8 cellular contexts compared by ENCODE assay signal in the genomic region with DNA sequence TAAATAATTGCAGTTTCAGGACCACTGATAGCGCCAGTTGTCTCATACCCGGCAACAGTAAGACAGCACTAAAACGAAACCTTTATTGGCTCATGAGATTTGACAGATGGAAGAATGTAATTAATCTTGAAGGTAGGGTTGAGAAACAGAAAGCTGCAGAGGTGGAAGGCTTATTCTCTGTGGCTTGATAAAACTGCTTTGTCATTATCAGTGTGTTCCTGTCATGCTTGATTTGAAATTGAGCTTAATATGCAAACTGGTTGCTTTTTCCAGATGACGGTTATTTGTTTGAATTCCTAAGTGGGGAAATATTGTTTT. TPM values are rescaled to one million over a fixed set of nuclear protein-coding genes. Genes with fewer than 3 reads are reported as not detected.
DNase-seq lines count a peak whose midpoint lies in the region; FAIRE-seq lines count a peak whose summit lies in the region.

No MANE protein-coding gene starts in this region.

- no peak overlapping the region for H3K14ac ChIP-seq in neuronal stem cell (ENCODE audit: low read length)

- no peak overlapping the region for H2AK5ac ChIP-seq in mesendoderm (ENCODE audit: low read length)
- H2AK5ac ChIP-seq in neuronal stem cell (ENCODE audit: low read depth, low read length): no peak overlapping the region

- H3K4me3 ChIP-seq in GM23248 (peak overlapping the region; percentile 87), mesendoderm (ENCODE audit: low read length) (no peak overlapping the region), neuronal stem cell (ENCODE audit: low read length in 2 of 2) (peak overlapping the region in 1 of 2 donors; percentile 77)

- H3K27me3 ChIP-seq in GM23248 (replicated peaks; ENCODE audit: insufficient read depth) (no peaks in the 10 kb centered on the region), mesendoderm (ENCODE audit: insufficient read depth, low read length, poor library complexity) (no peaks in the 10 kb centered on the region), neuronal stem cell (ENCODE audit: control insufficient read depth in 3 of 3, insufficient read depth in 3 of 3, low read depth in 1 of 3, low read length in 3 of 3) (no peaks in the 10 kb centered on the region)

- H3K79me2 ChIP-seq in GM23248 (ENCODE audit: insufficient read depth) (peaks cover 40% of the 10 kb centered on the region), mesendoderm (ENCODE audit: control insufficient read depth, insufficient read depth, low read length) (no peaks in the 10 kb centered on the region)

- in situ Hi-C loops in GM23248 (cut with MboI): no loop called here

- H3K18ac ChIP-seq in mesendoderm (ENCODE audit: low read length) (no peak overlapping the region), neuronal stem cell (ENCODE audit: low read length) (no peak overlapping the region)

- DNase-seq in AG08395 (ENCODE audit: low spot score): peak; percentile 42
- DNase-seq in GM23248: peak; percentile 76
- peak; percentile 64 for DNase-seq in RPMI7951 (ENCODE audit: low read depth)
- DNase-seq in dedifferentiated amniotic fluid mesenchymal stem cell (ENCODE audit: extremely low spot score): peak; percentile 23
- DNase-seq in mesendoderm: peak; percentile 13
- DNase-seq in urothelium cell line (ENCODE audit: low spot score): peak; percentile 40
- DNase-seq in NCI-H1092 treated with DMSO at 0.1 percent for 48 hours (lab: John Stamatoyannopoulos, UW): no peak
- DNase-seq in neuronal stem cell (ENCODE audit: low spot score): no peak

- H3K4me1 ChIP-seq in GM23248 (ENCODE audit: insufficient read depth): peaks cover 26% of the 10 kb centered on the region
- H3K4me1 ChIP-seq in mesendoderm (ENCODE audit: control insufficient read depth, low read depth, low read length): no peaks in the 10 kb centered on the region
- H3K4me1 ChIP-seq in neuronal stem cell (ENCODE audit: control insufficient read depth in 2 of 2, insufficient read depth in 1 of 2, low read depth in 1 of 2, low read length in 2 of 2): peaks cover 6 to 14% of the 10 kb centered on the region in 2 donors

- H2BK15ac ChIP-seq in mesendoderm (replicated peaks; ENCODE audit: low read depth): no peak overlapping the region
- no peak overlapping the region for H2BK15ac ChIP-seq in neuronal stem cell (ENCODE audit: low read length)

- no peaks in the 10 kb centered on the region for H3K9me2 ChIP-seq in GM23248 (ENCODE audit: insufficient read depth)

- H3K23ac ChIP-seq in mesendoderm (ENCODE audit: low read length) (no peak overlapping the region), neuronal stem cell (ENCODE audit: low read depth, low read length, poor library complexity) (no peak overlapping the region)

- no peak overlapping the region for H3K56ac ChIP-seq in mesendoderm (ENCODE audit: low read length)

- H3K9ac ChIP-seq in GM23248 (peak overlapping the region; percentile 76), mesendoderm (ENCODE audit: low read length) (no peak overlapping the region), neuronal stem cell (ENCODE audit: low read depth, low read length, poor library complexity) (no peak overlapping the region)

- H4K20me1 ChIP-seq in GM23248 (ENCODE audit: insufficient read depth): no peaks in the 10 kb centered on the region

- peaks cover 46% of the 10 kb centered on the region for H3F3A ChIP-seq in GM23248 (ENCODE audit: insufficient read depth)

- H2BK120ac ChIP-seq in mesendoderm (ENCODE audit: low read depth, low read length) (no peak overlapping the region), neuronal stem cell (ENCODE audit: low read depth, low read length) (no peak overlapping the region)

- H3K27ac ChIP-seq in GM23248 (peak overlapping the region; percentile 74), mesendoderm (ENCODE audit: low read depth, low read length) (no peak overlapping the region), neuronal stem cell (replicated peaks; ENCODE audit: low read length) (no peak overlapping the region)

- no peak overlapping the region for H4K91ac ChIP-seq in neuronal stem cell (ENCODE audit: low read depth, low read length, poor library complexity)

- no peaks in the 10 kb centered on the region for H3K9me3 ChIP-seq in GM23248 (ENCODE audit: low read depth)
- no peaks in the 10 kb centered on the region for H3K9me3 ChIP-seq in neuronal stem cell (replicated peaks in 1 of 2; ENCODE audit: control insufficient read depth in 2 of 2, insufficient read depth in 1 of 2, low read depth in 1 of 2, low read length in 2 of 2)

- no peak overlapping the region for H3K4ac ChIP-seq in mesendoderm (ENCODE audit: low read depth, low read length)
- H3K4ac ChIP-seq in neuronal stem cell (ENCODE audit: low read length): no peak overlapping the region

- H4K5ac ChIP-seq in mesendoderm (ENCODE audit: low read length): no peak overlapping the region

- H2BK12ac ChIP-seq in neuronal stem cell (ENCODE audit: low read length): no peak overlapping the region

- H3K4me2 ChIP-seq in GM23248 (ENCODE audit: unreplicated experiment): peak overlapping the region; percentile 97
- H3K4me2 ChIP-seq in mesendoderm (ENCODE audit: low read length): no peak overlapping the region
- H3K4me2 ChIP-seq in neuronal stem cell (ENCODE audit: insufficient read depth, low read length, poor library complexity, severe bottlenecking): no peak overlapping the region

- H3K79me1 ChIP-seq in mesendoderm (ENCODE audit: low read length) (peaks cover 2% of the 10 kb centered on the region), neuronal stem cell (ENCODE audit: low read depth, low read length) (no peaks in the 10 kb centered on the region)

- 3% methylated on average over 4 of the region's 4 CpGs for WGBS in GM23248 (ENCODE audit: low coverage in 1 of 2, low lambda C conversion rate in 2 of 2, missing lambda C conversion rate in 2 of 2), 2 experiments
- no CpG with 5 or more reads among the region's 4 CpGs for WGBS in mesendoderm (ENCODE audit: extremely low coverage, insufficient coverage, low lambda C conversion rate)
- WGBS in neuronal stem cell (ENCODE audit: extremely low coverage in 2 of 2, insufficient read length in 2 of 2, insufficient replicate concordance in 1 of 2), 2 donors: no CpG with 5 or more reads among the region's 4 CpGs

- H3K36me3 ChIP-seq in GM23248 (ENCODE audit: low read depth) (no peaks in the 10 kb centered on the region), mesendoderm (ENCODE audit: control insufficient read depth, insufficient read depth, low read length) (no peaks in the 10 kb centered on the region), neuronal stem cell (replicated peaks in 1 of 2; ENCODE audit: control insufficient read depth in 2 of 2, insufficient read depth in 2 of 2, low read length in 2 of 2) (peaks cover 0 to 32% of the 10 kb centered on the region in 2 donors)

- H4K8ac ChIP-seq in mesendoderm (ENCODE audit: low read depth, low read length) (no peak overlapping the region), neuronal stem cell (ENCODE audit: low read depth, low read length) (no peak overlapping the region)

- no peak for FAIRE-seq in urothelium cell line (lab: Jason Lieb, UNC)

- H2AFZ ChIP-seq in GM23248: no peak overlapping the region
- no peak overlapping the region for H2AFZ ChIP-seq in neuronal stem cell (ENCODE audit: low read length)

- no peak overlapping the region for H2BK5ac ChIP-seq in mesendoderm (ENCODE audit: low read length)
- no peak overlapping the region for H2BK5ac ChIP-seq in neuronal stem cell (ENCODE audit: low read length)

RNA-seq across cellular contexts. Expression of a gene that starts 1.3 kb away (rescaled TPM):
- 15.3 and 16.3 TPM in 2 replicates for total RNA-seq in GM23248 (2014; rRNA removed; shearing (Covaris generic))
- polyA plus RNA-seq in GM23248 (2016; fragmentation: Nextera tagmentation; extraction: Ambion mirVana): 21.6 and 26.0 TPM in 2 replicates
- total RNA-seq in RPMI7951 (2014; rRNA removed; shearing (Covaris generic)): 10.4 and 13.9 TPM in 2 replicates
- polyA plus RNA-seq in mesendoderm (2013, experiment 1 of 2): 16.1 TPM
- polyA plus RNA-seq in mesendoderm (2013, experiment 2 of 2): 16.7 TPM
- 25.0 TPM for polyA plus RNA-seq in neuronal stem cell (2013, experiment 1 of 2)
- 27.7 TPM for polyA plus RNA-seq in neuronal stem cell (2013, experiment 2 of 2)

RNA-seq across cellular contexts. Expression of a gene that starts 36.9 kb away (rescaled TPM):
- total RNA-seq in GM23248 (2014; rRNA removed; shearing (Covaris generic)): 1,074 and 1,102 TPM in 2 replicates
- polyA plus RNA-seq in GM23248 (2016; fragmentation: Nextera tagmentation; extraction: Ambion mirVana): 666 and 686 TPM in 2 replicates
- total RNA-seq in RPMI7951 (2014; rRNA removed; shearing (Covaris generic)): 135 and 217 TPM in 2 replicates
- polyA plus RNA-seq in mesendoderm (2013, experiment 1 of 2): 18.0 TPM
- polyA plus RNA-seq in mesendoderm (2013, experiment 2 of 2): 19.6 TPM
- polyA plus RNA-seq in neuronal stem cell (2013, experiment 1 of 2): 12.7 TPM
- 12.6 TPM for polyA plus RNA-seq in neuronal stem cell (2013, experiment 2 of 2)

Comparison
In these comparisons a context has a peak if more than half of its experiments do, and no peak if none do; other contexts are left out.
1. DNase-seq: peak in AG08395 (single experiment), GM23248 (single experiment), RPMI7951 (single experiment), dedifferentiated amniotic fluid mesenchymal stem cell (single experiment), mesendoderm (single experiment) and urothelium cell line (single experiment); none in NCI-H1092 treated with DMSO at 0.1 percent for 48 hours (single experiment) and neuronal stem cell (single experiment).